ENCODE assay signal across 8 cellular contexts in the genomic region with DNA sequence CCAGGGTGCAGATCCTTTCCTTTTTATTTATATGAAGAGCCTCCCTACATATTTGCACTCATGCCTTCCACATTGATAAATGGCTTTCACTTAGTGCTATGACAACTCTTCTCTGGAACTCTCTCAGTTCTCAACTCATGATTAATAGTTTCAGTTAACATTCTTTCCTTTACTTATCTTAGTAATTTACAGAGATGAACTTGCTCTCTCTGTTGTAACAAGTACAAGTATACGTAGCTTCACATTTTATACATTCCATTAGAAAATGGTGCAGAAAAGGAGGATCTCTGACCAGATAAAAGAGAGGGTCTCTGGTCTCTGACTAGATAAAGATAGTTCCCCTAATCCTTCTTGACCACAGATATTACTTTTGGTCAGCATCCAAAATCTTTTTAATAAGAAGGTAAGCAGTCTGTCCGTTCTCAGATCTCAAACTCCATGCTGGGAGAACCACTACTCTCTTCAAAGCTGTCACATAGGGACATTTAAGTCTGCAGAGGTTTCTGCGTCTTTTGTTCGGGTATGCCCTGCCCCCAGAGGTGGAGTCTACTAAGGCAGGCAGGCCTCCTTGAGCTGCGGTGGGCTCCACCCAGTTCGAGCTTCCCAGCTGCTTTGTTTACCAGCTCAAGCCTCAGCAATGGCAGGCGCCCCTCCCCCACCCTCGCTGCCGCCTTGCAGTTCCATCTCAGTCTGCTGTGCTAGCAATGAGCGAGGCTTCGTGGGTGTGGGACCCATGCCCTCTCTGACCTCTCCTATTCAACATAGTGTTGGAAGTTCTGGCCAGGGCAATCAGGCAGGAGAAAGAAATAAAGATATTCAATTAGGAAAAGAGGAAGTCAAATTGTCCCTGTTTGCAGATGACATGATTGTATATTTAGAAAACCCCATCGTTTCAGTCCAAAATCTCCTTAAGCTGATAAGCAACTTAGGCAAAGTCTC. TPM values are rescaled to one million over a fixed set of nuclear protein-coding genes. Genes with fewer than 3 reads are reported as not detected.
DNase-seq lines count a peak whose midpoint lies in the region; ATAC-seq lines count a peak whose summit lies in the region.
"Not testable (repeated sequence)": the region's sequence is repeated elsewhere in the genome, so short reads cannot be mapped to it uniquely, and the experiment has no call there.

No MANE protein-coding gene starts in this region.

- H3K4me1 ChIP-seq in BLaER1 treated with 17β-estradiol and CSF1 and Interleukin-3, amounts not matched to agents 10 nM and 100 nM: peaks cover 13 to 36% (median 26%) of the 10 kb centered on the region in 10 experiments
- H3K4me1 ChIP-seq in Karpas-422 (ENCODE audit: low read length): not testable (repeated sequence)
- peaks cover 0 to 14% of the 10 kb centered on the region in 2 donors for H3K4me1 ChIP-seq in muscle layer of duodenum (ENCODE audit: control insufficient read depth in 1 of 2, insufficient read depth in 2 of 2, low read length in 2 of 2)

- ATAC-seq in GM21447 (IDR thresholded peaks at IDR 0.05; ENCODE audit: unreplicated experiment): peak; percentile 54

- peak overlapping the region in 6 of 10 experiments; percentile 21 to 57 (median 32); a peak in 11 of 20 replicates for H3K4me3 ChIP-seq in BLaER1 treated with 17β-estradiol and CSF1 and Interleukin-3, amounts not matched to agents 10 nM and 100 nM
- H3K4me3 ChIP-seq in Karpas-422 (ENCODE audit: low read length) (0 out of 2 replicates have a peak overlapping the region, but pooled peaks have one; percentile 25), muscle layer of duodenum (ENCODE audit: low read depth in 1 of 2, low read length in 2 of 2) (peak overlapping the region; percentile 32 to 68)

- H3K9me2 ChIP-seq in Karpas-422 (replicated peaks; ENCODE audit: insufficient read depth, low read length): not testable (repeated sequence)

- DNase-seq in Karpas-422 (peak; percentile 59), T follicular helper cell (ENCODE audit: low read depth) (peak; percentile 65), fibroblast of gingiva (ENCODE audit: low read depth) (peak; percentile 34)
- peak; percentile 78 for DNase-seq in activated effector memory CD4-positive, alpha-beta T cell treated with Interleukin-2 at 50 U/mL for 16 hours
- DNase-seq in stimulated activated CD4-positive, alpha-beta T cell treated with anti-CD3 and anti-CD28 coated beads, TNF-alpha, amount 100 ng/mL, for 4 hours (ENCODE audit: low read depth in 3 of 3): peak; percentile 15 to 46 (median 31)

- not testable (repeated sequence) for H3K36me3 ChIP-seq in BLaER1 treated with 17β-estradiol and CSF1 and Interleukin-3, amounts not matched to agents 10 nM and 100 nM; Karpas-422 (ENCODE audit: insufficient read depth, low read length); muscle layer of duodenum (ENCODE audit: control insufficient read depth in 1 of 2, insufficient read depth in 2 of 2, low read length in 2 of 2)

- H3K4me2 ChIP-seq in BLaER1 treated with 17β-estradiol and CSF1 and Interleukin-3, amounts not matched to agents 10 nM and 100 nM: peak overlapping the region; percentile 52 to 79 (median 60)
- H3K4me2 ChIP-seq in Karpas-422 (ENCODE audit: low read depth, low read length, poor library complexity, severe bottlenecking): peak overlapping the region; percentile 59

- peak overlapping the region; percentile 20 to 88 (median 74); a peak in 20 of 22 replicates for H3K27ac ChIP-seq in BLaER1 treated with 17β-estradiol and CSF1 and Interleukin-3, amounts not matched to agents 10 nM and 100 nM
- not testable (repeated sequence) for H3K27ac ChIP-seq in Karpas-422 (ENCODE audit: low read length); muscle layer of duodenum (ENCODE audit: low read length)

- H3K9ac ChIP-seq in BLaER1 treated with 17β-estradiol and CSF1 and Interleukin-3, amounts not matched to agents 10 nM and 100 nM: peak overlapping the region in 9 of 11 experiments; percentile 36 to 76 (median 71); a peak in 17 of 22 replicates
- peak overlapping the region; percentile 33; the same call in 1 of the 2 replicates for H3K9ac ChIP-seq in Karpas-422 (ENCODE audit: low read length)

- H3K79me2 ChIP-seq in Karpas-422 (ENCODE audit: low read length): not testable (repeated sequence)

- peaks cover 0 to 16% (median 0%) of the 10 kb centered on the region in 11 experiments; a peak in 4 of 22 replicates for H3K9me3 ChIP-seq in BLaER1 treated with 17β-estradiol and CSF1 and Interleukin-3, amounts not matched to agents 10 nM and 100 nM (replicated peaks in 1 of 11)
- not testable (repeated sequence) for H3K9me3 ChIP-seq in Karpas-422 (ENCODE audit: low read length); muscle layer of duodenum (ENCODE audit: control insufficient read depth in 1 of 2, low read length in 2 of 2)

- H2AFZ ChIP-seq in Karpas-422 (ENCODE audit: low read length): peak overlapping the region; percentile 93; the same call in 1 of the 2 replicates

- not testable (repeated sequence) for H4K20me1 ChIP-seq in BLaER1 treated with 17β-estradiol and CSF1 and Interleukin-3, amounts not matched to agents 10 nM and 100 nM; Karpas-422 (ENCODE audit: insufficient read depth, low read depth, low read length)

- H3K27me3 ChIP-seq in BLaER1 treated with 17β-estradiol and CSF1 and Interleukin-3, amounts not matched to agents 10 nM and 100 nM; Karpas-422 (ENCODE audit: low read length); muscle layer of duodenum (ENCODE audit: low read depth, low read length): not testable (repeated sequence)

RNA-seq across cellular contexts. Expression of gene FAM3C, which starts 42.2 kb away (rescaled TPM):
- total RNA-seq in Karpas-422 (2014; rRNA removed; shearing (Covaris generic); ENCODE audit: low replicate concordance): 16.8 and 26.1 TPM in 2 replicates
